ENCODE assay signal across 17 cellular contexts in genomic region chr16:10623059-10623458, GRCh38. TPM values are rescaled to one million over a fixed set of nuclear protein-coding genes. Genes with fewer than 3 reads are reported as not detected.
"Had no signal": no experiment of that assay in that cellular context is flagged by ENCODE, and none has a peak within 500 bp of the region (broad histone marks: within the 10 kb centered on the region; RNA-seq: fewer than 3 reads in every experiment).

No MANE protein-coding gene starts in this region.

- ATAC-seq: foreskin keratinocyte; naive thymus-derived CD4-positive, alpha-beta T cell; stimulated activated effector memory CD8-positive, alpha-beta T cell treated with anti-CD3 and anti-CD28 coated beads, Interleukin-12 subunit alpha, Interleukin-12 subunit beta, amount 100 ng/mL, for 72 hours; stimulated activated naive CD8-positive, alpha-beta T cell treated with anti-CD3 and anti-CD28 coated beads, Interleukin-15, Interleukin-2, amounts not matched to agents 100 U/mL and 50 U/mL, for 24 hours had no signal

- H3K4me2 ChIP-seq: smooth muscle cell had no signal

- H3K36me3 ChIP-seq: tibial artery had no signal

- H3K9me3 Mint-ChIP-seq: endodermal cell; stimulated activated effector memory CD8-positive, alpha-beta T cell treated with anti-CD3 and anti-CD28 coated beads, Interleukin-12 subunit alpha, Interleukin-12 subunit beta, amount 100 ng/mL, for 72 hours had no signal

- H3K4me3 Mint-ChIP-seq: endodermal cell; naive thymus-derived CD4-positive, alpha-beta T cell; nephron progenitor cell; stimulated activated effector memory CD8-positive, alpha-beta T cell treated with anti-CD3 and anti-CD28 coated beads, Interleukin-12 subunit alpha, Interleukin-12 subunit beta, amount 100 ng/mL, for 72 hours had no signal

- H3K27ac Mint-ChIP-seq: nephron progenitor cell; stimulated activated effector memory CD8-positive, alpha-beta T cell treated with anti-CD3 and anti-CD28 coated beads, Interleukin-12 subunit alpha, Interleukin-12 subunit beta, amount 100 ng/mL, for 72 hours had no signal

- H3K4me3 ChIP-seq: coronary artery, lung, smooth muscle cell, tibial artery had no signal

- H3K27me3 ChIP-seq: foreskin keratinocyte had no signal

- H3K27ac ChIP-seq: coronary artery, foreskin keratinocyte, tibial artery had no signal

- H3K36me3 Mint-ChIP-seq: naive thymus-derived CD4-positive, alpha-beta T cell; stimulated activated effector memory CD8-positive, alpha-beta T cell treated with anti-CD3 and anti-CD28 coated beads, Interleukin-12 subunit alpha, Interleukin-12 subunit beta, amount 100 ng/mL, for 72 hours had no signal

- H3K9me3 ChIP-seq: tibial artery had no signal

- DNase-seq: central memory CD4-positive, alpha-beta T cell; effector CD4-positive, alpha-beta T cell; foreskin keratinocyte; hippocampal formation; kidney glomerular epithelial cell; mesenchymal stem cell; naive thymus-derived CD4-positive, alpha-beta T cell; nephron progenitor cell; stimulated activated CD4-positive, alpha-beta T cell treated with anti-CD3 and anti-CD28 coated beads, Interleukin-4, amount 100 ng/mL, for 1 hour; stimulated activated CD8-positive, alpha-beta memory T cell treated with anti-CD3 and anti-CD28 coated beads, Interleukin-4, amount 100 ng/mL, for 48 hours; stimulated activated naive CD8-positive, alpha-beta T cell treated with anti-CD3 and anti-CD28 coated beads, Interleukin-15, Interleukin-2, amounts not matched to agents 100 U/mL and 50 U/mL, for 24 hours; tibial artery had no signal

RNA-seq across cellular contexts. Expression of gene EMP2, which starts 42.7 kb away (rescaled TPM):
- total RNA-seq: naive thymus-derived CD4-positive, alpha-beta T cell had no signal
- polyA plus RNA-seq: naive thymus-derived CD4-positive, alpha-beta T cell had no signal
